Comparison of ENCODE assay signal across 9 cellular contexts in genomic region chr9:126317513-126317912, GRCh38. TPM values are rescaled to one million over a fixed set of nuclear protein-coding genes. Genes with fewer than 3 reads are reported as not detected.
DNase-seq lines count a peak whose midpoint lies in the region; ATAC-seq, FAIRE-seq and TF ChIP-seq lines count a peak whose summit lies in the region.
"Had no signal": no experiment of that assay in that cellular context is flagged by ENCODE, and none has a peak within 500 bp of the region (broad histone marks: within the 10 kb centered on the region; RNA-seq: fewer than 3 reads in every experiment).

No MANE protein-coding gene starts in this region.

- no peaks in the 10 kb centered on the region for H3K36me3 Mint-ChIP-seq in mesothelial cell of epicardium

- H3K4me1 Mint-ChIP-seq in mesothelial cell of epicardium: no peaks in the 10 kb centered on the region

- H3K27ac Mint-ChIP-seq in mesothelial cell of epicardium: no peak overlapping the region

- TF ChIP-seq CTCF in RWPE1 (conservative IDR thresholded peaks at IDR 0.05; ENCODE audit: low read depth): 0 out of 2 replicates have a peak, but pooled peaks have one; percentile 11
- TF ChIP-seq CTCF in retinal pigment epithelial cell (conservative IDR thresholded peaks at IDR 0.05; ENCODE audit: low read depth, low read length): peak; percentile 51
- no peak for TF ChIP-seq CTCF in mesothelial cell of epicardium (IDR thresholded peaks at IDR 0.05; ENCODE audit: unreplicated experiment)

- POLR2A ChIA-PET in RWPE1 (lab: Yijun Ruan, JAX; ENCODE audit: low non-redundant PET): no interaction called here

- H3K9me3 Mint-ChIP-seq in mesothelial cell of epicardium: peaks cover 11% of the 10 kb centered on the region

- H3K4me3 Mint-ChIP-seq in mesothelial cell of epicardium: no peak overlapping the region

- DNase-seq in ELR (ENCODE audit: low read depth) (peak; percentile 25), RWPE1 (ENCODE audit: low spot score) (no peak), retinal pigment epithelial cell (ENCODE audit: low read depth) (no peak), RCC 7860 (ENCODE audit: low spot score) (no peak), mesothelial cell of epicardium (ENCODE audit: low spot score in 2 of 2, unreplicated experiment in 2 of 2) (no peak)
- peak; percentile 25 for DNase-seq in effector CD4-positive, alpha-beta T cell

- ATAC-seq in GM21367 (IDR thresholded peaks at IDR 0.05; ENCODE audit: unreplicated experiment) (no peak), GM21737 (IDR thresholded peaks at IDR 0.05; ENCODE audit: unreplicated experiment) (no peak)

- H3K27me3 Mint-ChIP-seq in mesothelial cell of epicardium (ENCODE audit: low read depth): no peaks in the 10 kb centered on the region

- no peak overlapping the region for H3K4me3 ChIP-seq in retinal pigment epithelial cell (ENCODE audit: low read length)

- no peak overlapping the region for H3K27ac ChIP-seq in RWPE1

- no peak for FAIRE-seq in RCC 7860 (lab: Jason Lieb, UNC)
- FAIRE-seq: GM19239 had no signal

- CTCF ChIA-PET in RWPE1 (lab: Yijun Ruan, JAX): interaction anchor here (0.6 to 1.1 kb wide), 6 partner anchors 11 to 907 kb away, joined by 3 to 4 read pairs (median 3); no protein-coding TSS in a partner anchor

RNA-seq across cellular contexts. Expression of gene MVB12B, which starts 9.1 kb away (rescaled TPM):
- total RNA-seq in mesothelial cell of epicardium: 38.0 to 43.7 TPM (median 42.0 TPM) in 3 replicates

Comparison
In these comparisons a context has a peak if more than half of its experiments do, and no peak if none do; other contexts are left out.
1. DNase-seq: peak in ELR (single experiment) and effector CD4-positive, alpha-beta T cell (single experiment); none in RWPE1 (single experiment), retinal pigment epithelial cell (single experiment), RCC 7860 (single experiment) and mesothelial cell of epicardium (0 of 2).